18 cellular contexts compared by ENCODE assay signal in genomic region chr20:57408131-57408530, GRCh38. TPM values are rescaled to one million over a fixed set of nuclear protein-coding genes. Genes with fewer than 3 reads are reported as not detected.
DNase-seq lines count a peak whose midpoint lies in the region; ATAC-seq and TF ChIP-seq lines count a peak whose summit lies in the region.
"Had no signal": no experiment of that assay in that cellular context is flagged by ENCODE, and none has a peak within 500 bp of the region (broad histone marks: within the 10 kb centered on the region; RNA-seq: fewer than 3 reads in every experiment).

No MANE protein-coding gene starts in this region.

- TF ChIP-seq POLR2A in esophagus squamous epithelium (IDR thresholded peaks at IDR 0.05) = no peak
- no peak for TF ChIP-seq POLR2A in spleen (IDR thresholded peaks at IDR 0.05)
- TF ChIP-seq POLR2A in thyroid gland (IDR thresholded peaks at IDR 0.05) = no peak

- H3K27ac ChIP-seq in esophagus squamous epithelium (peak overlapping the region in 3 of 4 donors; percentile 64 to 70 (median 68)), spleen (no peak overlapping the region), thyroid gland (no peak overlapping the region)
- H3K27ac ChIP-seq: 22Rv1, neutrophil had no signal

- H3K27me3 ChIP-seq in esophagus squamous epithelium = no peaks in the 10 kb centered on the region
- no peaks in the 10 kb centered on the region for H3K27me3 ChIP-seq in spleen (replicated peaks in 1 of 7)
- no peaks in the 10 kb centered on the region for H3K27me3 ChIP-seq in thyroid gland
- H3K27me3 ChIP-seq: neutrophil had no signal

- DNase-seq in DMS 273 (lab: John Stamatoyannopoulos, UW; ENCODE audit: unreplicated experiment) = peak; percentile 46
- DNase-seq in DMS 273 treated with DMSO at 0.1 percent for 48 hours (lab: John Stamatoyannopoulos, UW) = no peak
- DNase-seq in NCI-H510A (lab: John Stamatoyannopoulos, UW) = peak; percentile 17
- no peak for DNase-seq in esophagus squamous epithelium (lab: John Stamatoyannopoulos, UW)
- DNase-seq in spleen = peak; percentile 63
- DNase-seq in thyroid gland = no peak
- no peak for DNase-seq in NCI-H748 (lab: John Stamatoyannopoulos, UW; ENCODE audit: unreplicated experiment)
- DNase-seq: DMS79; erythroblast; mesenchymal stem cell; NCI-H345; stimulated activated CD4-positive, alpha-beta T cell treated with anti-CD3 and anti-CD28 coated beads, Interleukin-4, amount 100 ng/mL, for 4 hours had no signal

- H3K4me3 ChIP-seq in esophagus squamous epithelium (no peak overlapping the region), spleen (no peak overlapping the region), thyroid gland (replicated peaks in 1 of 3) (no peak overlapping the region)
- H3K4me3 ChIP-seq: HAP-1 had no signal

- H3K36me3 ChIP-seq in esophagus squamous epithelium (peaks cover 7 to 71% (median 13%) of the 10 kb centered on the region in 3 donors), spleen (peaks cover 6 to 77% (median 75%) of the 10 kb centered on the region in 6 donors), thyroid gland (peaks cover 18 to 21% of the 10 kb centered on the region in 2 donors)

- intact Hi-C loops in esophagus squamous epithelium (cut with DNase I) = no loop called here
- intact Hi-C loops in spleen (cut with DNase I; ENCODE audit: low total_unique reads) = no loop called here
- intact Hi-C loops in thyroid gland (cut with DNase I) = no loop called here

- no peak for TF ChIP-seq CTCF in esophagus squamous epithelium (IDR thresholded peaks at IDR 0.05)
- no peak for TF ChIP-seq CTCF in spleen (IDR thresholded peaks at IDR 0.05 in 8 of 11, conservative IDR thresholded peaks at IDR 0.05 in 3 of 11)
- no peak for TF ChIP-seq CTCF in thyroid gland (IDR thresholded peaks at IDR 0.05)

- WGBS in esophagus squamous epithelium, 2 donors = 70 to 92% methylated on average over 8 to 11 of the region's 13 CpGs
- 88 to 91% (median 89%) methylated on average over 13 of the region's 13 CpGs for WGBS in spleen, 5 donors
- 83 to 86% methylated on average over 13 of the region's 13 CpGs for WGBS in thyroid gland, 2 donors

- no peak for ATAC-seq in HG02642 (IDR thresholded peaks at IDR 0.05; ENCODE audit: poor library complexity, unreplicated experiment)
- ATAC-seq: activated CD4-positive, CD25-positive, alpha-beta regulatory T cell treated with anti-CD3 and anti-CD28 coated beads, Interleukin-2, amount 50 U/mL, for 24 hours; sciatic nerve had no signal

- H3K4me1 ChIP-seq in esophagus squamous epithelium = peaks cover under 1 to 29% (median 2%) of the 10 kb centered on the region in 3 donors
- peaks cover 0 to 97% (median 44%) of the 10 kb centered on the region in 6 donors for H3K4me1 ChIP-seq in spleen
- H3K4me1 ChIP-seq in thyroid gland = no peaks in the 10 kb centered on the region
- H3K4me1 ChIP-seq: HAP-1 had no signal

- no peaks in the 10 kb centered on the region for H3K9me3 ChIP-seq in esophagus squamous epithelium
- no peaks in the 10 kb centered on the region for H3K9me3 ChIP-seq in spleen
- no peaks in the 10 kb centered on the region for H3K9me3 ChIP-seq in thyroid gland
- H3K9me3 ChIP-seq: HAP-1, neutrophil had no signal

RNA-seq across cellular contexts. Expression of gene RBM38, which starts 16.9 kb away (rescaled TPM):
- 10 to 100 TPM in 3 of 4 donors, 1 to 10 TPM in 1; 9.1 to 21.0 (median 13.3) TPM for total RNA-seq in esophagus squamous epithelium
- 100 to 1,000 TPM in 1 of 7 donors, 10 to 100 TPM in 6; 49.2 to 120 (median 61.6) TPM for total RNA-seq in spleen
- polyA plus RNA-seq in spleen = 10 to 100 TPM; 48.6 to 87.8 (median 81.2) TPM
- 10 to 100 TPM; 11.0 to 16.0 (median 12.0) TPM for total RNA-seq in thyroid gland

RNA-seq across cellular contexts. Expression of gene RAE1, which starts 57.1 kb away (rescaled TPM):
- total RNA-seq in esophagus squamous epithelium (10 to 100 TPM; 24.4 to 42.7 (median 28.3) TPM), spleen (10 to 100 TPM; 22.0 to 41.3 (median 24.2) TPM), thyroid gland (10 to 100 TPM; 17.5 to 26.4 (median 22.3) TPM)
- 10 to 100 TPM; 16.2 to 20.2 (median 16.7) TPM for polyA plus RNA-seq in spleen

Comparison
In these comparisons a context has a peak if more than half of its experiments do, and no peak if none do; other contexts are left out.
1. DNase-seq: peak in DMS 273 (single experiment), NCI-H510A (single experiment) and spleen (single experiment); none in DMS 273 treated with DMSO at 0.1 percent for 48 hours (single experiment), esophagus squamous epithelium (single experiment), thyroid gland (0 of 2) and NCI-H748 (single experiment).
2. H3K27ac ChIP-seq: peak in esophagus squamous epithelium (3 of 4); none in spleen (0 of 8) and thyroid gland (0 of 3).